13 cellular contexts compared by ENCODE assay signal in genomic region chr10:112964482-112964881, GRCh38.
"Had no signal": no experiment of that assay in that cellular context is flagged by ENCODE, and none has a peak within 500 bp of the region (broad histone marks: within the 10 kb centered on the region; RNA-seq: fewer than 3 reads in every experiment).

No MANE protein-coding gene starts in this region.

- H3K9me3 Mint-ChIP-seq: activated CD4-positive, alpha-beta memory T cell treated with anti-CD3 and anti-CD28 coated beads for 36 hours; activated T-cell treated with anti-CD3 and anti-CD28 coated beads, Interleukin-2, amount 50 U/mL, for 72 hours; natural killer cell; T-cell had no signal

- DNase-seq: activated CD4-positive, alpha-beta memory T cell treated with anti-CD3 and anti-CD28 coated beads for 36 hours; activated naive CD4-positive, alpha-beta T cell treated with Interleukin-2 at 50 U/mL for 16 hours; activated T-cell treated with anti-CD3 and anti-CD28 coated beads, Interleukin-2, amount 50 U/mL, for 72 hours; natural killer cell; nucleus accumbens; psoas muscle; stimulated activated CD4-positive, alpha-beta T cell treated with anti-CD3 and anti-CD28 coated beads, Interleukin-4, amount 100 ng/mL, for 4 hours; T-cell; T1000 had no signal

- H3K4me3 Mint-ChIP-seq: activated CD4-positive, alpha-beta memory T cell treated with anti-CD3 and anti-CD28 coated beads for 36 hours; activated T-cell treated with anti-CD3 and anti-CD28 coated beads, Interleukin-2, amount 50 U/mL, for 72 hours; natural killer cell; T-cell had no signal

- H3K27ac ChIP-seq: psoas muscle, VCaP had no signal

- H3K9me3 ChIP-seq: heart left ventricle, mucosa of descending colon, psoas muscle, tibial nerve had no signal

- ATAC-seq: activated T-cell treated with anti-CD3 and anti-CD28 coated beads, Interleukin-2, amount 50 U/mL, for 72 hours; mucosa of descending colon; natural killer cell; T-cell had no signal

- H3K27ac Mint-ChIP-seq: activated CD4-positive, alpha-beta memory T cell treated with anti-CD3 and anti-CD28 coated beads for 36 hours; activated T-cell treated with anti-CD3 and anti-CD28 coated beads, Interleukin-2, amount 50 U/mL, for 72 hours; natural killer cell; T-cell had no signal

- H3K36me3 Mint-ChIP-seq: activated CD4-positive, alpha-beta memory T cell treated with anti-CD3 and anti-CD28 coated beads for 36 hours; natural killer cell had no signal

- H3K4me3 ChIP-seq: heart left ventricle, mucosa of descending colon, psoas muscle, tibial nerve had no signal

- H3K27me3 ChIP-seq: heart left ventricle, tibial nerve had no signal
